16 cellular contexts compared by ENCODE assay signal in the genomic region with DNA sequence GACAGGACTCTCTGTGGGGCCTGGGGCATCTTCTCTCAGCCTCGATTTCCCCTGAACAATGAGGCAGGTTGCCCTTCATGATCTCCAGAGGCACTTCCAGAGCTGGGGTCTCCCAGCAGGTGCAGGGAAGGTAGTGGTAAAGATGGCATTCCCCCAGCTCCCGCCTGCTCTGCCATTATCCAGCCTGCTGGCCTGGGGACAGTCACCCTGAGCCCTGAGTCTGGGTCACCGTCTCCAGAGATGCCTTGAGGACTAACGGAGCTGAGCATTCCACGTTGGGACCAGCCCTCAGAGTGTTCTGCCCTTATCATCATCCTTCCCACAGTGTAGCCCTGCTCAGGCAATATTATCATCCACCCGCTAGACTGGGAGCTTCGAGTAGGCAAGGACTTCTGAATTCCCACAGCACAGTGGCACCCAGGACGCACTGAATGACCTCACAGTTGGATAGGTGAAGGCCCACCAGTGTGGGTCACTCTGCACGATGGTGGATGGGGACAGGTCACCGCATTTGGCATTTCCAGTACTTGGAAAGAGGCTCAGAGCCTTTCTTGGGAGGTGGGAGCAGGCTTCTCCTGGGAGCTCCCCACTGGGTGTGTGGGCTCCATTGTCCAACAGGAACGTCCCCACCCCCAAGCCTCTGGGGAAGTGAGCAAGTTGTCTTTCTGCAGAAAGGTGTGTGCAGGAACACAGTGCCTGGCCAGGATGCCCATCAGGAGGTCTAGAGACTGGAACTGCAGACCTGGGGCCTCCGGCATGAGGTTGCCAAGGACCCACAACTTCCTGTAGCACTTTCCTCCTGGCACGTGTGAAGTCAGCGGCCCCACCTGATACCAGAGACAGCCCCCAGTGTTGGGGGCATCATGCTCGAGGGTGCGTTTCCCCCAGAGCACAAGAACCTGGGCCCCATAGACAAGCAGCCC. TPM values are rescaled to one million over a fixed set of nuclear protein-coding genes. Genes with fewer than 3 reads are reported as not detected.
DNase-seq lines count a peak whose midpoint lies in the region; ATAC-seq and TF ChIP-seq lines count a peak whose summit lies in the region.
"Had no signal": no experiment of that assay in that cellular context is flagged by ENCODE, and none has a peak within 500 bp of the region (broad histone marks: within the 10 kb centered on the region; RNA-seq: fewer than 3 reads in every experiment).

No MANE protein-coding gene starts in this region.

- H3K36me3 ChIP-seq in neural progenitor cell (no peaks in the 10 kb centered on the region), tibial nerve (no peaks in the 10 kb centered on the region), brain microvascular endothelial cell (replicated peaks) (no peaks in the 10 kb centered on the region)
- H3K36me3 ChIP-seq: neutrophil had no signal

- TF ChIP-seq CTCF in neural progenitor cell (IDR thresholded peaks at IDR 0.05) (no peak), tibial nerve (IDR thresholded peaks at IDR 0.05) (no peak), brain microvascular endothelial cell (IDR thresholded peaks at IDR 0.05; ENCODE audit: low read depth, low read length, missing control alignments) (no peak)

- H3K79me2 ChIP-seq in neural progenitor cell (ENCODE audit: low read depth), result no peaks in the 10 kb centered on the region

- no peak for TF ChIP-seq POLR2A in tibial nerve (IDR thresholded peaks at IDR 0.05)

- H3K4me2 ChIP-seq in neural progenitor cell, result no peak overlapping the region

- H3K27ac ChIP-seq in neural progenitor cell, result no peak overlapping the region
- H3K27ac ChIP-seq in tibial nerve, result peak overlapping the region; percentile 44 to 91 (median 82)
- H3K27ac ChIP-seq in brain microvascular endothelial cell, result no peak overlapping the region
- H3K27ac ChIP-seq: neutrophil, SK-N-MC had no signal

- 68 to 82% methylated on average over 15 of the region's 16 CpGs for WGBS in tibial nerve, 2 donors

- no peaks in the 10 kb centered on the region for H3K9me3 Mint-ChIP-seq in activated CD4-positive, alpha-beta T cell treated with anti-CD3 and anti-CD28 coated beads for 36 hours (ENCODE audit: low read depth)
- H3K9me3 Mint-ChIP-seq in activated CD4-positive, alpha-beta T cell treated with anti-CD3 and anti-CD28 coated beads, Interleukin-2, amount 10 ng/mL, durations not matched to agents 7 days and 5 days, result no peaks in the 10 kb centered on the region
- peaks cover 2% of the 10 kb centered on the region for H3K9me3 Mint-ChIP-seq in neural progenitor cell
- H3K9me3 Mint-ChIP-seq: activated naive CD4-positive, alpha-beta T cell treated with anti-CD3 and anti-CD28 coated beads for 36 hours had no signal

- H3K27me3 ChIP-seq in neural progenitor cell (peaks cover 72% of the 10 kb centered on the region), tibial nerve (no peaks in the 10 kb centered on the region), brain microvascular endothelial cell (replicated peaks) (peaks cover 3% of the 10 kb centered on the region)
- H3K27me3 ChIP-seq: neutrophil had no signal

- H3K27me3 Mint-ChIP-seq in activated CD4-positive, alpha-beta T cell treated with anti-CD3 and anti-CD28 coated beads for 36 hours, result peaks cover 26% of the 10 kb centered on the region
- H3K27me3 Mint-ChIP-seq in activated CD4-positive, alpha-beta T cell treated with anti-CD3 and anti-CD28 coated beads, Interleukin-2, amount 10 ng/mL, durations not matched to agents 7 days and 5 days, result peaks cover 30% of the 10 kb centered on the region
- peaks cover 43% of the 10 kb centered on the region for H3K27me3 Mint-ChIP-seq in neural progenitor cell (ENCODE audit: insufficient read depth, low read depth)

- H4K20me1 ChIP-seq in neural progenitor cell (ENCODE audit: low read depth), result no peaks in the 10 kb centered on the region

- in situ Hi-C loops in brain microvascular endothelial cell (cut with HindIII; ENCODE audit: low pct_ligation_motif_present, low sequenced_read_pairs), result no loop called here

- no peak overlapping the region for H2AFZ ChIP-seq in neural progenitor cell (replicated peaks)

- peak; percentile 2 for DNase-seq in activated CD4-positive, alpha-beta T cell treated with anti-CD3 and anti-CD28 coated beads for 36 hours
- no peak for DNase-seq in activated CD4-positive, alpha-beta T cell treated with anti-CD3 and anti-CD28 coated beads, Interleukin-2, amount 10 ng/mL, durations not matched to agents 7 days and 5 days
- peak; percentile 51 for DNase-seq in cardiac septum (ENCODE audit: low spot score)
- no peak for DNase-seq in neural progenitor cell (ENCODE audit: low spot score)
- DNase-seq in tibial nerve (ENCODE audit: low spot score in 2 of 2), result peak in 1 of 2 donors; percentile 12
- DNase-seq in brain microvascular endothelial cell, result no peak
- no peak for DNase-seq in NOMO-1 (lab: John Stamatoyannopoulos, UW; ENCODE audit: unreplicated experiment in 2 of 2)
- DNase-seq in retina, result no peak
- DNase-seq: 8988T; activated naive CD4-positive, alpha-beta T cell treated with anti-CD3 and anti-CD28 coated beads for 36 hours; effector CD8-positive, alpha-beta T cell; NCI-H1092 treated with DMSO at 0.1 percent for 48 hours; NCI-H69 had no signal

- intact Hi-C loops in activated CD4-positive, alpha-beta T cell treated with anti-CD3 and anti-CD28 coated beads for 36 hours (cut with DNase I, micrococcal nuclease), result no loop called here
- intact Hi-C loops in cardiac septum (cut with DNase I), result no loop called here

- H3K4me1 ChIP-seq in neural progenitor cell (peaks cover 5% of the 10 kb centered on the region), tibial nerve (peaks cover 0 to 31% (median 9%) of the 10 kb centered on the region in 4 donors)

- no peak overlapping the region for H3K4me3 ChIP-seq in neural progenitor cell
- peak overlapping the region in 1 of 4 donors; percentile 21 for H3K4me3 ChIP-seq in tibial nerve
- H3K4me3 ChIP-seq in brain microvascular endothelial cell (ENCODE audit: low read depth, low read length), result no peak overlapping the region
- H3K4me3 ChIP-seq: SK-N-MC had no signal

- no peaks in the 10 kb centered on the region for H3F3A ChIP-seq in neural progenitor cell (ENCODE audit: low read depth)

- CTCF ChIA-PET in activated CD4-positive, alpha-beta T cell treated with anti-CD3 and anti-CD28 coated beads for 36 hours (lab: Charles Lee), result interaction anchor here (1.0 to 1.3 kb wide), 3 partner anchors 11 to 22 kb away, joined by 3 to 5 read pairs (median 3); no protein-coding TSS in a partner anchor
- CTCF ChIA-PET in activated CD4-positive, alpha-beta T cell treated with anti-CD3 and anti-CD28 coated beads, Interleukin-2, amount 10 ng/mL, durations not matched to agents 7 days and 5 days (lab: Charles Lee), result interaction anchor here (1.2 to 4.1 kb wide), 4 partner anchors 8 to 107 kb away, joined by 3 to 20 read pairs (median 4); no protein-coding TSS in a partner anchor

- H3K9me3 ChIP-seq in neural progenitor cell (ENCODE audit: low read depth) (no peaks in the 10 kb centered on the region), tibial nerve (no peaks in the 10 kb centered on the region)
- H3K9me3 ChIP-seq: neutrophil had no signal

- no peak overlapping the region for H3K9ac ChIP-seq in neural progenitor cell

- POLR2A ChIA-PET in activated CD4-positive, alpha-beta T cell treated with anti-CD3 and anti-CD28 coated beads for 36 hours (lab: Charles Lee), result no interaction called here
- POLR2A ChIA-PET in activated CD4-positive, alpha-beta T cell treated with anti-CD3 and anti-CD28 coated beads, Interleukin-2, amount 10 ng/mL, durations not matched to agents 7 days and 5 days (lab: Charles Lee), result no interaction called here

- H3K36me3 Mint-ChIP-seq in activated CD4-positive, alpha-beta T cell treated with anti-CD3 and anti-CD28 coated beads for 36 hours (ENCODE audit: low read depth), result no peaks in the 10 kb centered on the region
- no peaks in the 10 kb centered on the region for H3K36me3 Mint-ChIP-seq in activated CD4-positive, alpha-beta T cell treated with anti-CD3 and anti-CD28 coated beads, Interleukin-2, amount 10 ng/mL, durations not matched to agents 7 days and 5 days (ENCODE audit: low read depth)
- no peaks in the 10 kb centered on the region for H3K36me3 Mint-ChIP-seq in neural progenitor cell

- no peak overlapping the region for H3K4me3 Mint-ChIP-seq in activated CD4-positive, alpha-beta T cell treated with anti-CD3 and anti-CD28 coated beads for 36 hours
- H3K4me3 Mint-ChIP-seq in activated CD4-positive, alpha-beta T cell treated with anti-CD3 and anti-CD28 coated beads, Interleukin-2, amount 10 ng/mL, durations not matched to agents 7 days and 5 days, result no peak overlapping the region
- H3K4me3 Mint-ChIP-seq in neural progenitor cell, result peak overlapping the region; percentile 44
- H3K4me3 Mint-ChIP-seq: activated naive CD4-positive, alpha-beta T cell treated with anti-CD3 and anti-CD28 coated beads for 36 hours had no signal

- H3K4me1 Mint-ChIP-seq in activated CD4-positive, alpha-beta T cell treated with anti-CD3 and anti-CD28 coated beads for 36 hours, result peaks cover 4% of the 10 kb centered on the region
- H3K4me1 Mint-ChIP-seq in activated CD4-positive, alpha-beta T cell treated with anti-CD3 and anti-CD28 coated beads, Interleukin-2, amount 10 ng/mL, durations not matched to agents 7 days and 5 days, result peaks cover 6% of the 10 kb centered on the region
- peaks cover 6% of the 10 kb centered on the region for H3K4me1 Mint-ChIP-seq in neural progenitor cell

- no peak for TF ChIP-seq EP300 in tibial nerve (IDR thresholded peaks at IDR 0.05)

- ATAC-seq in activated CD4-positive, alpha-beta T cell treated with anti-CD3 and anti-CD28 coated beads for 36 hours, result no peak
- ATAC-seq: activated CD4-positive, CD25-positive, alpha-beta regulatory T cell treated with anti-CD3 and anti-CD28 coated beads, Interleukin-2, amount 50 U/mL, for 24 hours had no signal

- no peak overlapping the region for H3K27ac Mint-ChIP-seq in activated CD4-positive, alpha-beta T cell treated with anti-CD3 and anti-CD28 coated beads for 36 hours
- H3K27ac Mint-ChIP-seq in activated CD4-positive, alpha-beta T cell treated with anti-CD3 and anti-CD28 coated beads, Interleukin-2, amount 10 ng/mL, durations not matched to agents 7 days and 5 days, result no peak overlapping the region
- no peak overlapping the region for H3K27ac Mint-ChIP-seq in neural progenitor cell
- H3K27ac Mint-ChIP-seq: activated naive CD4-positive, alpha-beta T cell treated with anti-CD3 and anti-CD28 coated beads for 36 hours had no signal

RNA-seq across cellular contexts. Expression of gene WNT7B, which starts 51.4 kb away (rescaled TPM):
- not detected for total RNA-seq in activated CD4-positive, alpha-beta T cell treated with anti-CD3 and anti-CD28 coated beads for 36 hours
- total RNA-seq in activated CD4-positive, alpha-beta T cell treated with anti-CD3 and anti-CD28 coated beads, Interleukin-2, amount 10 ng/mL, durations not matched to agents 7 days and 5 days, result not detected
- total RNA-seq in cardiac septum (not detected), neural progenitor cell (ENCODE audit: low replicate concordance) (1.8 and 3.5 TPM in 2 replicates), tibial nerve (not detected)
- total RNA-seq: activated naive CD4-positive, alpha-beta T cell treated with anti-CD3 and anti-CD28 coated beads for 36 hours had no signal

Comparison
In these comparisons a context has a peak if more than half of its experiments do, and no peak if none do; other contexts are left out.
1. DNase-seq: peak in activated CD4-positive, alpha-beta T cell treated with anti-CD3 and anti-CD28 coated beads for 36 hours (single experiment) and cardiac septum (single experiment); none in activated CD4-positive, alpha-beta T cell treated with anti-CD3 and anti-CD28 coated beads, Interleukin-2, amount 10 ng/mL, durations not matched to agents 7 days and 5 days (single experiment), neural progenitor cell (single experiment), brain microvascular endothelial cell (single experiment), NOMO-1 (0 of 2) and retina (single experiment).
2. H3K27ac ChIP-seq: peak in tibial nerve (4 of 4); none in neural progenitor cell (single experiment) and brain microvascular endothelial cell (single experiment).